In genomic region chr16:89072216-89073130, GRCh38 we compare ENCODE assay signal across 19 cellular contexts. TPM values are rescaled to one million over a fixed set of nuclear protein-coding genes. Genes with fewer than 3 reads are reported as not detected.
A peak's percentile ranks its signal among the peaks of the same experiment; 100 is the strongest.
DNase-seq lines count a peak whose midpoint lies in the region; ATAC-seq and TF ChIP-seq lines count a peak whose summit lies in the region.
"Had no signal": no experiment of that assay in that cellular context is flagged by ENCODE, and none has a peak within 500 bp of the region (broad histone marks: within the 10 kb centered on the region; RNA-seq: fewer than 3 reads in every experiment).

No MANE protein-coding gene starts in this region.

- ATAC-seq in left colon (peak; percentile 30), HG02759 (IDR thresholded peaks at IDR 0.05; ENCODE audit: unreplicated experiment) (no peak)
- ATAC-seq in activated CD8-positive, alpha-beta T cell treated with anti-CD3 and anti-CD28 coated beads, Interleukin-2, amount 10 ng/mL, durations not matched to agents 7 days and 5 days = no peak
- ATAC-seq: stimulated activated effector memory CD8-positive, alpha-beta T cell treated with anti-CD3 and anti-CD28 coated beads, Interleukin-12 subunit alpha, Interleukin-12 subunit beta, amount 100 ng/mL, for 72 hours had no signal

- H3K36me3 Mint-ChIP-seq in activated CD8-positive, alpha-beta T cell treated with anti-CD3 and anti-CD28 coated beads, Interleukin-2, amount 10 ng/mL, durations not matched to agents 7 days and 5 days (ENCODE audit: low read depth) = peaks cover 3% of the 10 kb centered on the region

- H3K4me1 ChIP-seq in cardiac muscle cell (ENCODE audit: low read depth) = peaks cover 8% of the 10 kb centered on the region
- peaks cover 0 to 29% of the 10 kb centered on the region in 2 experiments; a peak in 1 of 4 replicates for H3K4me1 ChIP-seq in SK-N-SH (ENCODE audit: control insufficient read depth in 1 of 2, insufficient read depth in 2 of 2, low read depth in 1 of 2, low read length in 1 of 2)
- H3K4me1 ChIP-seq: prostate gland had no signal

- H3K9me3 ChIP-seq in cardiac muscle cell (ENCODE audit: low read depth) (no peaks in the 10 kb centered on the region), SK-N-SH (no peaks in the 10 kb centered on the region)
- H3K9me3 ChIP-seq: prostate gland, vagina had no signal

- H3K4me2 ChIP-seq in SK-N-SH = peak overlapping the region; percentile 41; the same call in 1 of the 2 replicates
- H3K4me2 ChIP-seq: GM23338 had no signal

- H3K27ac ChIP-seq in cardiac muscle cell = no peak overlapping the region
- H3K27ac ChIP-seq in SK-N-SH (ENCODE audit: low read depth in 2 of 2, low read length in 1 of 2) = peak overlapping the region in 1 of 2 experiments; percentile 89; a peak in 2 of 4 replicates
- H3K27ac ChIP-seq: prostate gland, vagina had no signal

- H3K4me1 Mint-ChIP-seq in activated CD8-positive, alpha-beta T cell treated with anti-CD3 and anti-CD28 coated beads, Interleukin-2, amount 10 ng/mL, durations not matched to agents 7 days and 5 days (ENCODE audit: low read depth) = no peaks in the 10 kb centered on the region
- H3K4me1 Mint-ChIP-seq: GM23338; stimulated activated effector memory CD8-positive, alpha-beta T cell treated with anti-CD3 and anti-CD28 coated beads, Interleukin-12 subunit alpha, Interleukin-12 subunit beta, amount 100 ng/mL, for 72 hours had no signal

- CTCF ChIA-PET in SK-N-SH (lab: Yijun Ruan, JAX) = interaction anchor here (0.8 to 2.7 kb wide), 5 partner anchors 18 to 95 kb away, joined by 3 to 8 read pairs (median 5); partner anchors contain the start of gene ACSF3
- CTCF ChIA-PET in activated CD8-positive, alpha-beta T cell treated with anti-CD3 and anti-CD28 coated beads, Interleukin-2, amount 10 ng/mL, durations not matched to agents 7 days and 5 days (lab: Charles Lee) = no interaction called here

- in situ Hi-C loops in ACHN (cut with HindIII; ENCODE audit: low pct_ligation_motif_present, low pct_unique_long_range_greater_than_20kb, low sequenced_read_pairs) = no loop called here

- peaks cover 22% of the 10 kb centered on the region for H3F3A ChIP-seq in SK-N-SH (replicated peaks; ENCODE audit: insufficient read depth)

- POLR2A ChIA-PET in SK-N-SH (lab: Yijun Ruan, JAX) = no interaction called here
- POLR2A ChIA-PET in activated CD8-positive, alpha-beta T cell treated with anti-CD3 and anti-CD28 coated beads, Interleukin-2, amount 10 ng/mL, durations not matched to agents 7 days and 5 days (lab: Charles Lee) = no interaction called here

- no peaks in the 10 kb centered on the region for H4K20me1 ChIP-seq in SK-N-SH (ENCODE audit: insufficient read depth)

- no peak overlapping the region for H3K4me3 Mint-ChIP-seq in activated CD8-positive, alpha-beta T cell treated with anti-CD3 and anti-CD28 coated beads, Interleukin-2, amount 10 ng/mL, durations not matched to agents 7 days and 5 days
- H3K4me3 Mint-ChIP-seq: GM23338; stimulated activated effector memory CD8-positive, alpha-beta T cell treated with anti-CD3 and anti-CD28 coated beads, Interleukin-12 subunit alpha, Interleukin-12 subunit beta, amount 100 ng/mL, for 72 hours had no signal

- H3K27me3 Mint-ChIP-seq in activated CD8-positive, alpha-beta T cell treated with anti-CD3 and anti-CD28 coated beads, Interleukin-2, amount 10 ng/mL, durations not matched to agents 7 days and 5 days (ENCODE audit: low read depth) = no peaks in the 10 kb centered on the region

- peak in 1 of 2 experiments; percentile 64; a peak in 1 of 4 replicates for TF ChIP-seq EP300 in SK-N-SH (IDR thresholded peaks at IDR 0.05; ENCODE audit: borderline replicate concordance in 1 of 2, low read depth in 1 of 2, low read length in 1 of 2)

- H3K9ac ChIP-seq in SK-N-SH = no peak overlapping the region

- H3K4me3 ChIP-seq in cardiac muscle cell (no peak overlapping the region), SK-N-SH (ENCODE audit: low read depth in 2 of 2, low read length in 1 of 2) (no peak overlapping the region; a peak in 1 of 4 replicates)
- H3K4me3 ChIP-seq: GM23338, prostate gland had no signal

- H2AFZ ChIP-seq in SK-N-SH (ENCODE audit: low read depth) = no peak overlapping the region
- H2AFZ ChIP-seq: GM23338 had no signal

- H3K9me2 ChIP-seq in SK-N-SH = no peaks in the 10 kb centered on the region

- TF ChIP-seq CTCF in cardiac muscle cell (IDR thresholded peaks at IDR 0.05; ENCODE audit: low read depth, low read length) = no peak
- no peak for TF ChIP-seq CTCF in SK-N-SH (IDR thresholded peaks at IDR 0.05)

- H3K79me2 ChIP-seq in SK-N-SH (ENCODE audit: insufficient read depth) = no peaks in the 10 kb centered on the region

- H3K27ac Mint-ChIP-seq in activated CD8-positive, alpha-beta T cell treated with anti-CD3 and anti-CD28 coated beads, Interleukin-2, amount 10 ng/mL, durations not matched to agents 7 days and 5 days = no peak overlapping the region
- H3K27ac Mint-ChIP-seq: GM23338 had no signal

- peak; percentile 3; the same call in 1 of the 2 replicates for TF ChIP-seq RAD21 in SK-N-SH (IDR thresholded peaks at IDR 0.05; ENCODE audit: low read length)

- no peaks in the 10 kb centered on the region for H3K9me3 Mint-ChIP-seq in activated CD8-positive, alpha-beta T cell treated with anti-CD3 and anti-CD28 coated beads, Interleukin-2, amount 10 ng/mL, durations not matched to agents 7 days and 5 days (ENCODE audit: insufficient read depth)
- H3K9me3 Mint-ChIP-seq: stimulated activated effector memory CD8-positive, alpha-beta T cell treated with anti-CD3 and anti-CD28 coated beads, Interleukin-12 subunit alpha, Interleukin-12 subunit beta, amount 100 ng/mL, for 72 hours had no signal

- H3K36me3 ChIP-seq in cardiac muscle cell (no peaks in the 10 kb centered on the region), SK-N-SH (replicated peaks in 1 of 2; ENCODE audit: control insufficient read depth in 1 of 2, insufficient read depth in 2 of 2, low read length in 1 of 2) (no peaks in the 10 kb centered on the region)
- H3K36me3 ChIP-seq: prostate gland, vagina had no signal

- intact Hi-C loops in cardiac septum (cut with DNase I) (no loop called here), left colon (cut with DNase I, micrococcal nuclease) (no loop called here)

- WGBS in SK-N-SH (ENCODE audit: low lambda C conversion rate) = 14% methylated on average over 20 of the region's 34 CpGs

- DNase-seq in cardiac muscle cell (ENCODE audit: low read depth in 1 of 2, low spot score in 1 of 2) = peak; percentile 24 to 55
- no peak for DNase-seq in cardiac septum (ENCODE audit: low spot score)
- DNase-seq in SK-N-SH = peak; percentile 95
- DNase-seq in left colon = no peak
- no peak for DNase-seq in ACHN
- no peak for DNase-seq in ecto neural progenitor cell (ENCODE audit: low spot score)
- DNase-seq in activated CD8-positive, alpha-beta T cell treated with anti-CD3 and anti-CD28 coated beads, Interleukin-2, amount 10 ng/mL, durations not matched to agents 7 days and 5 days = no peak
- DNase-seq: EL; Karpas-422; mammary epithelial cell; NCI-H446 treated with DMSO at 0.1 percent for 48 hours; RPMI8226; stimulated activated CD4-positive, alpha-beta T cell treated with anti-CD3 and anti-CD28 coated beads, Interleukin-4, amount 100 ng/mL, for 1 hour; T1000 had no signal

- H3K27me3 ChIP-seq in cardiac muscle cell (no peaks in the 10 kb centered on the region), SK-N-SH (ENCODE audit: insufficient read depth) (no peaks in the 10 kb centered on the region)
- H3K27me3 ChIP-seq: vagina had no signal

TF ChIP-seq in SK-N-SH, 30 proteins besides CTCF, POLR2A, EP300 and RAD21 (continues in another document):
- TF ChIP-seq SMC3 (IDR thresholded peaks at IDR 0.05; ENCODE audit: low read depth, low read length) (no peak), GATA2 (CRISPR knock-in tag; IDR thresholded peaks at IDR 0.05) (peak; percentile 67), JUND (IDR thresholded peaks at IDR 0.05) (no peak)
- TF ChIP-seq, protein P1, sequence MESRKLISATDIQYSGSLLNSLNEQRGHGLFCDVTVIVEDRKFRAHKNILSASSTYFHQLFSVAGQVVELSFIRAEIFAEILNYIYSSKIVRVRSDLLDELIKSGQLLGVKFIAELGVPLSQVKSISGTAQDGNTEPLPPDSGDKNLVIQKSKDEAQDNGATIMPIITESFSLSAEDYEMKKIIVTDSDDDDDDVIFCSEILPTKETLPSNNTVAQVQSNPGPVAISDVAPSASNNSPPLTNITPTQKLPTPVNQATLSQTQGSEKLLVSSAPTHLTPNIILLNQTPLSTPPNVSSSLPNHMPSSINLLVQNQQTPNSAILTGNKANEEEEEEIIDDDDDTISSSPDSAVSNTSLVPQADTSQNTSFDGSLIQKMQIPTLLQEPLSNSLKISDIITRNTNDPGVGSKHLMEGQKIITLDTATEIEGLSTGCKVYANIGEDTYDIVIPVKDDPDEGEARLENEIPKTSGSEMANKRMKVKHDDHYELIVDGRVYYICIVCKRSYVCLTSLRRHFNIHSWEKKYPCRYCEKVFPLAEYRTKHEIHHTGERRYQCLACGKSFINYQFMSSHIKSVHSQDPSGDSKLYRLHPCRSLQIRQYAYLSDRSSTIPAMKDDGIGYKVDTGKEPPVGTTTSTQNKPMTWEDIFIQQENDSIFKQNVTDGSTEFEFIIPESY (IDR thresholded peaks at IDR 0.05; ENCODE audit: borderline replicate concordance, low read depth) = no peak

RNA-seq across cellular contexts. Expression of gene ACSF3, which starts 21.2 kb away (rescaled TPM):
- total RNA-seq in cardiac muscle cell (30.5 and 32.2 TPM in 2 replicates), cardiac septum (14.7 TPM), left colon (10 to 100 TPM; 55.6 to 62.9 TPM)
- polyA plus RNA-seq in cardiac muscle cell (27.4 and 27.6 TPM in 2 replicates), SK-N-SH (2012; rRNA removed) (14.9 and 18.8 TPM in 2 replicates)
- 9.1 and 11.1 TPM in 2 replicates for polyA plus RNA-seq in SK-N-SH (2012; cell fraction: cytosol; rRNA removed)
- 25.9 and 33.9 TPM in 2 replicates for polyA plus RNA-seq in SK-N-SH (2012; cell fraction: nucleus; rRNA removed)
- 10 to 100 TPM; 38.6 to 45.1 TPM for total RNA-seq in activated CD8-positive, alpha-beta T cell treated with anti-CD3 and anti-CD28 coated beads, Interleukin-2, amount 10 ng/mL, durations not matched to agents 7 days and 5 days

Comparison
In these comparisons a context has a peak if more than half of its experiments do, and no peak if none do; other contexts are left out.
1. DNase-seq: peak in cardiac muscle cell (2 of 2) and SK-N-SH (single experiment); none in cardiac septum (single experiment), left colon (0 of 2), ACHN (single experiment), ecto neural progenitor cell (single experiment) and activated CD8-positive, alpha-beta T cell treated with anti-CD3 and anti-CD28 coated beads, Interleukin-2, amount 10 ng/mL, durations not matched to agents 7 days and 5 days (single experiment).